Comparison of ENCODE assay signal across 27 cellular contexts in the genomic region with DNA sequence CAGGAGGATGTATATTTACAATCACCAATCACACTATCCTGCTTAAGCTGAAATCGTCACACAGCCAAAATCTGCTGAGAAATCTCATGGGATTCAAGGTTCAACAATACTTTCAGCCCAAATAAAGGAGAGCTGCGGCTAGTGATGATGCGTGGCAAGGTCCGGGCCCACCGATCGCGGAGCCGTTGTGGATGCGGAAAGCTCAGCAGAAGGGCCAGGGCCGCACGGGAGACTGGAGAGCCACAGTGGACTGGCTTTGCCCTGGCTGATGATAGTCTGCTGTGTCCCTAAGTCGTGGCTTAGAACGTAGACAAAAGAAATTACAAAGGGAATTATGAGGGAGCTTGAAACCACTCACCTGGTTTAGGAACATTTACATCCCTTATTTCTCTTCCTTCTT.
"Had no signal": no experiment of that assay in that cellular context is flagged by ENCODE, and none has a peak within 500 bp of the region (broad histone marks: within the 10 kb centered on the region; RNA-seq: fewer than 3 reads in every experiment).

No MANE protein-coding gene starts in this region.

- H3K27ac ChIP-seq: coronary artery, esophagus muscularis mucosa, heart right ventricle, lower lobe of right lung, psoas muscle, skin epidermis, spleen, thoracic aorta, tibial nerve, upper lobe of right lung, vagina had no signal

- H3K4me1 ChIP-seq: esophagus muscularis mucosa, heart right ventricle, lower lobe of right lung, psoas muscle, spleen, tibial nerve, upper lobe of right lung, vagina had no signal

- H3K36me3 Mint-ChIP-seq: immature natural killer cell; naive thymus-derived CD8-positive, alpha-beta T cell had no signal

- H3K36me3 ChIP-seq: esophagus muscularis mucosa, heart right ventricle, lower lobe of right lung, spleen, thoracic aorta, tibial nerve, upper lobe of right lung, vagina had no signal

- H3K4me3 Mint-ChIP-seq: effector memory CD8-positive, alpha-beta T cell; immature natural killer cell; naive thymus-derived CD8-positive, alpha-beta T cell; nephron progenitor cell; stimulated activated memory B cell treated with anti-CD40 and anti-IgM and Interleukin-4, amounts not matched to agents 10 μg/mL and 1 μg/mL and 100 μg/mL, for 72 hours had no signal

- H3K9me3 ChIP-seq: esophagus muscularis mucosa, heart right ventricle, lower lobe of right lung, psoas muscle, spleen, thoracic aorta, upper lobe of right lung, vagina had no signal

- H3K9me3 Mint-ChIP-seq: effector memory CD8-positive, alpha-beta T cell; immature natural killer cell; naive thymus-derived CD8-positive, alpha-beta T cell had no signal

- H3K27ac Mint-ChIP-seq: effector memory CD8-positive, alpha-beta T cell; immature natural killer cell; naive thymus-derived CD8-positive, alpha-beta T cell; nephron progenitor cell; stimulated activated memory B cell treated with anti-CD40 and anti-IgM and Interleukin-4, amounts not matched to agents 10 μg/mL and 1 μg/mL and 100 μg/mL, for 72 hours had no signal

- DNase-seq: dermis blood vessel endothelial cell; effector memory CD8-positive, alpha-beta T cell; foreskin melanocyte; glutamatergic neuron; heart right ventricle; hippocampal formation; immature natural killer cell; left ventricle myocardium superior; lower lobe of right lung; naive thymus-derived CD8-positive, alpha-beta T cell; nephron progenitor cell; nucleus accumbens; psoas muscle; right cardiac atrium; spleen; stimulated activated CD4-positive, alpha-beta T cell treated with anti-CD3 and anti-CD28 coated beads, Interleukin-4, amount 100 ng/mL, for 4 hours; stimulated activated naive CD8-positive, alpha-beta T cell treated with anti-CD3 and anti-CD28 coated beads, Interleukin-15, Interleukin-2, amounts not matched to agents 100 U/mL and 50 U/mL, for 24 hours; substantia nigra; upper lobe of right lung had no signal

- ATAC-seq: effector memory CD8-positive, alpha-beta T cell; heart right ventricle; left ventricle myocardium superior; lower lobe of right lung; naive thymus-derived CD8-positive, alpha-beta T cell; psoas muscle; right cardiac atrium; stimulated activated memory B cell treated with anti-CD40 and anti-IgM and Interleukin-4, amounts not matched to agents 10 μg/mL and 1 μg/mL and 100 μg/mL, for 72 hours; stimulated activated naive CD8-positive, alpha-beta T cell treated with anti-CD3 and anti-CD28 coated beads, Interleukin-15, Interleukin-2, amounts not matched to agents 100 U/mL and 50 U/mL, for 24 hours; upper lobe of right lung had no signal

- H3K27me3 ChIP-seq: esophagus muscularis mucosa, tibial nerve, vagina had no signal

- H3K4me3 ChIP-seq: coronary artery, esophagus muscularis mucosa, heart right ventricle, lower lobe of right lung, psoas muscle, skin epidermis, spleen, thoracic aorta, tibial nerve, upper lobe of right lung, vagina had no signal

- FAIRE-seq: keratinocyte had no signal

- H3K4me1 Mint-ChIP-seq: immature natural killer cell; naive thymus-derived CD8-positive, alpha-beta T cell; nephron progenitor cell; stimulated activated memory B cell treated with anti-CD40 and anti-IgM and Interleukin-4, amounts not matched to agents 10 μg/mL and 1 μg/mL and 100 μg/mL, for 72 hours had no signal
